ENCODE assay signal across 18 cellular contexts in the genomic region with DNA sequence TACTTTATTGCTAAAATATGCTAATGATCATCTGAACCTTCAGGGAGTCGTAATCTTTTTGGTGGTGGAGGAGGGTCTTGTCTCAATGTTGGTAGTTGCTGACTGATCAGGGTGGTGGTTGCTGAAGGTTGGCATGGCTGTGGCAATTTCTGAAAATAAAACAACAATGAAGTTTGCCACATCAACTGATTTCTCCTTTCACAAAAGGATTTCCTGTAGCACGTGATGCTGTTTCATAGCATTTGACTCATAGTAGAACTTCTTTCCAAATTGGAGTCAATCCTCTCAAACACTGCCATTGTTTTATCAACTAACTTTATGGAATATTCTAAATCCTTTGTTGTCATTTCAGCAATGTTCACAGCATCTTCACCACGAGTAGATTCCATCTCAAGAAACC. TPM values are rescaled to one million over a fixed set of nuclear protein-coding genes. Genes with fewer than 3 reads are reported as not detected.
"Had no signal": no experiment of that assay in that cellular context is flagged by ENCODE, and none has a peak within 500 bp of the region (broad histone marks: within the 10 kb centered on the region; RNA-seq: fewer than 3 reads in every experiment).

No MANE protein-coding gene starts in this region.

- H3K27me3 ChIP-seq: adrenal gland, breast epithelium, gastrocnemius medialis, heart left ventricle, right atrium auricular region, suprapubic skin, transverse colon, vagina had no signal

- H3K4me3 ChIP-seq: adrenal gland, breast epithelium, gastrocnemius medialis, heart left ventricle, left ventricle myocardium inferior, mucosa of descending colon, right atrium auricular region, skin epidermis, suprapubic skin, transverse colon, vagina had no signal

- H3K9me3 ChIP-seq: adrenal gland, breast epithelium, gastrocnemius medialis, heart left ventricle, left ventricle myocardium inferior, mucosa of descending colon, right atrium auricular region, suprapubic skin, transverse colon, vagina had no signal

- H3K36me3 ChIP-seq: adrenal gland, breast epithelium, gastrocnemius medialis, heart left ventricle, left ventricle myocardium inferior, right atrium auricular region, suprapubic skin, transverse colon, vagina, WERI-Rb-1 had no signal

- DNase-seq: activated CD4-positive, alpha-beta T cell treated with anti-CD3 and anti-CD28 coated beads, Interleukin-2, amount 50 U/mL, for 4 hours; activated gamma-delta T cell; adrenal gland; cerebellar nuclear complex; effector memory CD4-positive, alpha-beta T cell; gastrocnemius medialis; heart left ventricle; left ventricle myocardium inferior; mucosa of descending colon; naive B cell; T-helper 17 cell; transverse colon; WERI-Rb-1 had no signal

- H3K4me1 ChIP-seq: adrenal gland, breast epithelium, left ventricle myocardium inferior, right atrium auricular region, suprapubic skin, transverse colon, vagina had no signal

- H3K27ac ChIP-seq: adrenal gland, breast epithelium, gastrocnemius medialis, heart left ventricle, left ventricle myocardium inferior, right atrium auricular region, skin epidermis, suprapubic skin, transverse colon, vagina, WERI-Rb-1 had no signal

RNA-seq across cellular contexts. Expression of a gene that starts 19.3 kb away (rescaled TPM):
- total RNA-seq: T-helper 17 cell had no signal
